Comparison of ENCODE assay signal across 16 cellular contexts in genomic region chr2:109372614-109373013, GRCh38.
DNase-seq lines count a peak whose midpoint lies in the region; ATAC-seq and TF ChIP-seq lines count a peak whose summit lies in the region.
"Had no signal": no experiment of that assay in that cellular context is flagged by ENCODE, and none has a peak within 500 bp of the region (broad histone marks: within the 10 kb centered on the region; RNA-seq: fewer than 3 reads in every experiment).

No MANE protein-coding gene starts in this region.

- ATAC-seq in stimulated activated naive CD8-positive, alpha-beta T cell treated with anti-CD3 and anti-CD28 coated beads, Interleukin-15, amount 100 ng/mL, for 72 hours: peak; percentile 9
- ATAC-seq in stimulated activated naive CD8-positive, alpha-beta T cell treated with anti-CD3 and anti-CD28 coated beads, Interleukin-15, Interleukin-2, amounts not matched to agents 100 U/mL and 50 U/mL, for 24 hours: no peak
- ATAC-seq in effector memory CD8-positive, alpha-beta T cell (replicated peaks): no peak
- ATAC-seq in GM18858 (IDR thresholded peaks at IDR 0.05; ENCODE audit: unreplicated experiment): no peak

- DNase-seq in stimulated activated naive CD8-positive, alpha-beta T cell treated with anti-CD3 and anti-CD28 coated beads, Interleukin-15, amount 100 ng/mL, for 72 hours: peak in 1 of 2 donors; percentile 0
- no peak for DNase-seq in stimulated activated naive CD8-positive, alpha-beta T cell treated with anti-CD3 and anti-CD28 coated beads, Interleukin-15, Interleukin-2, amounts not matched to agents 100 U/mL and 50 U/mL, for 24 hours
- DNase-seq in coronary artery (ENCODE audit: low spot score) (peak; percentile 47), osteocyte (ENCODE audit: extremely low spot score, unreplicated experiment) (peak; percentile 38), iPS-NIHi7 (ENCODE audit: extremely low spot score) (no peak)
- no peak for DNase-seq in effector memory CD8-positive, alpha-beta T cell
- DNase-seq: DND-41, MV-4-11, NCI-H1694 treated with DMSO at 0.1 percent for 48 hours, NCI-H226, NCI-H524, PC-9 had no signal

- no peak overlapping the region for H3K4me3 ChIP-seq in coronary artery
- H3K4me3 ChIP-seq: PC-9 had no signal

- H3K27ac ChIP-seq in coronary artery: no peak overlapping the region
- H3K27ac ChIP-seq: C4-2B, HL-60, KMS-11, PC-9 had no signal

- no peak overlapping the region for H3K4me3 Mint-ChIP-seq in stimulated activated naive CD8-positive, alpha-beta T cell treated with anti-CD3 and anti-CD28 coated beads, Interleukin-15, amount 100 ng/mL, for 72 hours
- H3K4me3 Mint-ChIP-seq in osteocyte (ENCODE audit: unreplicated experiment): no peak overlapping the region
- no peak overlapping the region for H3K4me3 Mint-ChIP-seq in effector memory CD8-positive, alpha-beta T cell

- H3K27ac Mint-ChIP-seq in stimulated activated naive CD8-positive, alpha-beta T cell treated with anti-CD3 and anti-CD28 coated beads, Interleukin-15, amount 100 ng/mL, for 72 hours: no peak overlapping the region
- H3K27ac Mint-ChIP-seq in osteocyte (ENCODE audit: unreplicated experiment): peak overlapping the region; percentile 45
- H3K27ac Mint-ChIP-seq in effector memory CD8-positive, alpha-beta T cell: no peak overlapping the region

- H3K27me3 Mint-ChIP-seq in stimulated activated naive CD8-positive, alpha-beta T cell treated with anti-CD3 and anti-CD28 coated beads, Interleukin-15, amount 100 ng/mL, for 72 hours: no peaks in the 10 kb centered on the region
- H3K27me3 Mint-ChIP-seq in osteocyte (ENCODE audit: unreplicated experiment): no peaks in the 10 kb centered on the region
- peaks cover 11 to 59% of the 10 kb centered on the region in 2 donors for H3K27me3 Mint-ChIP-seq in effector memory CD8-positive, alpha-beta T cell

- no peaks in the 10 kb centered on the region for H3K9me3 Mint-ChIP-seq in stimulated activated naive CD8-positive, alpha-beta T cell treated with anti-CD3 and anti-CD28 coated beads, Interleukin-15, amount 100 ng/mL, for 72 hours
- H3K9me3 Mint-ChIP-seq in osteocyte (ENCODE audit: unreplicated experiment): no peaks in the 10 kb centered on the region
- H3K9me3 Mint-ChIP-seq in effector memory CD8-positive, alpha-beta T cell: no peaks in the 10 kb centered on the region

- TF ChIP-seq CTCF in coronary artery (IDR thresholded peaks at IDR 0.05) (no peak), osteocyte (IDR thresholded peaks at IDR 0.05) (no peak)

- no peaks in the 10 kb centered on the region for H3K4me1 Mint-ChIP-seq in stimulated activated naive CD8-positive, alpha-beta T cell treated with anti-CD3 and anti-CD28 coated beads, Interleukin-15, amount 100 ng/mL, for 72 hours
- H3K4me1 Mint-ChIP-seq in osteocyte (ENCODE audit: unreplicated experiment): peaks cover 35% of the 10 kb centered on the region
- H3K4me1 Mint-ChIP-seq in effector memory CD8-positive, alpha-beta T cell (ENCODE audit: low read depth in 2 of 2): no peaks in the 10 kb centered on the region

- H3K36me3 Mint-ChIP-seq in osteocyte (ENCODE audit: unreplicated experiment): peaks cover 26% of the 10 kb centered on the region
- no peaks in the 10 kb centered on the region for H3K36me3 Mint-ChIP-seq in effector memory CD8-positive, alpha-beta T cell (ENCODE audit: insufficient read depth)

Comparison
In these comparisons a context has a peak if more than half of its experiments do, and no peak if none do; other contexts are left out.
1. DNase-seq: peak in coronary artery (single experiment) and osteocyte (single experiment); none in stimulated activated naive CD8-positive, alpha-beta T cell treated with anti-CD3 and anti-CD28 coated beads, Interleukin-15, Interleukin-2, amounts not matched to agents 100 U/mL and 50 U/mL, for 24 hours (single experiment), iPS-NIHi7 (single experiment) and effector memory CD8-positive, alpha-beta T cell (0 of 3).